ENCODE assay signal across 1 cellular context in the genomic region with DNA sequence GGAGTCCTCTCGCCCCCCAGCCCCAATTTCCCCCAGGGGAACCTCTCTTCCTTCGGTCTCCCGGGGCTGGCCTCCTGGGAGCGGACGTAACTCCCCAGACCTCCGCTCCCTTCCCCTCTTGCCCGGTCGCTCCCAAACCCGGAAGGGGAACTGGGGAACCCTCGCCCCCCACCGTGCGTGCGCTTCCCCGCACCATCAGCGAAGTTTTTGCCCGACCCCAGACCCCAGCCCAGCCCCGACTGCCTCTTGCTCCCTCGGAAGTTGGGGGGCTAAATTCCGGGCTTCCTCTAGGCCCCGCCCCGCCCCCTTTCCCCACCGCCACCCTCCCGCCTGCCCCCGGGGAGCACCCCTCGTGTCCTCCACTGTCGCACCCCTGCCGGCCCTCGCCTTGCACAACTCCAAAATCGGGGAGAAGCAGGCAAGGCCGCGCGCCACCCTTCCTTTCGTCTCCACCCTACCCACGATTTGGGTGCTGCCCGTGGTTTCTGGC.
TF ChIP-seq lines count a peak whose summit lies in the region.

No MANE protein-coding gene starts in this region.

TF ChIP-seq in GM23338, 12 proteins besides CTCF, POLR2A, EP300 and RAD21 (continued from another document):
- TF ChIP-seq, protein P1, sequence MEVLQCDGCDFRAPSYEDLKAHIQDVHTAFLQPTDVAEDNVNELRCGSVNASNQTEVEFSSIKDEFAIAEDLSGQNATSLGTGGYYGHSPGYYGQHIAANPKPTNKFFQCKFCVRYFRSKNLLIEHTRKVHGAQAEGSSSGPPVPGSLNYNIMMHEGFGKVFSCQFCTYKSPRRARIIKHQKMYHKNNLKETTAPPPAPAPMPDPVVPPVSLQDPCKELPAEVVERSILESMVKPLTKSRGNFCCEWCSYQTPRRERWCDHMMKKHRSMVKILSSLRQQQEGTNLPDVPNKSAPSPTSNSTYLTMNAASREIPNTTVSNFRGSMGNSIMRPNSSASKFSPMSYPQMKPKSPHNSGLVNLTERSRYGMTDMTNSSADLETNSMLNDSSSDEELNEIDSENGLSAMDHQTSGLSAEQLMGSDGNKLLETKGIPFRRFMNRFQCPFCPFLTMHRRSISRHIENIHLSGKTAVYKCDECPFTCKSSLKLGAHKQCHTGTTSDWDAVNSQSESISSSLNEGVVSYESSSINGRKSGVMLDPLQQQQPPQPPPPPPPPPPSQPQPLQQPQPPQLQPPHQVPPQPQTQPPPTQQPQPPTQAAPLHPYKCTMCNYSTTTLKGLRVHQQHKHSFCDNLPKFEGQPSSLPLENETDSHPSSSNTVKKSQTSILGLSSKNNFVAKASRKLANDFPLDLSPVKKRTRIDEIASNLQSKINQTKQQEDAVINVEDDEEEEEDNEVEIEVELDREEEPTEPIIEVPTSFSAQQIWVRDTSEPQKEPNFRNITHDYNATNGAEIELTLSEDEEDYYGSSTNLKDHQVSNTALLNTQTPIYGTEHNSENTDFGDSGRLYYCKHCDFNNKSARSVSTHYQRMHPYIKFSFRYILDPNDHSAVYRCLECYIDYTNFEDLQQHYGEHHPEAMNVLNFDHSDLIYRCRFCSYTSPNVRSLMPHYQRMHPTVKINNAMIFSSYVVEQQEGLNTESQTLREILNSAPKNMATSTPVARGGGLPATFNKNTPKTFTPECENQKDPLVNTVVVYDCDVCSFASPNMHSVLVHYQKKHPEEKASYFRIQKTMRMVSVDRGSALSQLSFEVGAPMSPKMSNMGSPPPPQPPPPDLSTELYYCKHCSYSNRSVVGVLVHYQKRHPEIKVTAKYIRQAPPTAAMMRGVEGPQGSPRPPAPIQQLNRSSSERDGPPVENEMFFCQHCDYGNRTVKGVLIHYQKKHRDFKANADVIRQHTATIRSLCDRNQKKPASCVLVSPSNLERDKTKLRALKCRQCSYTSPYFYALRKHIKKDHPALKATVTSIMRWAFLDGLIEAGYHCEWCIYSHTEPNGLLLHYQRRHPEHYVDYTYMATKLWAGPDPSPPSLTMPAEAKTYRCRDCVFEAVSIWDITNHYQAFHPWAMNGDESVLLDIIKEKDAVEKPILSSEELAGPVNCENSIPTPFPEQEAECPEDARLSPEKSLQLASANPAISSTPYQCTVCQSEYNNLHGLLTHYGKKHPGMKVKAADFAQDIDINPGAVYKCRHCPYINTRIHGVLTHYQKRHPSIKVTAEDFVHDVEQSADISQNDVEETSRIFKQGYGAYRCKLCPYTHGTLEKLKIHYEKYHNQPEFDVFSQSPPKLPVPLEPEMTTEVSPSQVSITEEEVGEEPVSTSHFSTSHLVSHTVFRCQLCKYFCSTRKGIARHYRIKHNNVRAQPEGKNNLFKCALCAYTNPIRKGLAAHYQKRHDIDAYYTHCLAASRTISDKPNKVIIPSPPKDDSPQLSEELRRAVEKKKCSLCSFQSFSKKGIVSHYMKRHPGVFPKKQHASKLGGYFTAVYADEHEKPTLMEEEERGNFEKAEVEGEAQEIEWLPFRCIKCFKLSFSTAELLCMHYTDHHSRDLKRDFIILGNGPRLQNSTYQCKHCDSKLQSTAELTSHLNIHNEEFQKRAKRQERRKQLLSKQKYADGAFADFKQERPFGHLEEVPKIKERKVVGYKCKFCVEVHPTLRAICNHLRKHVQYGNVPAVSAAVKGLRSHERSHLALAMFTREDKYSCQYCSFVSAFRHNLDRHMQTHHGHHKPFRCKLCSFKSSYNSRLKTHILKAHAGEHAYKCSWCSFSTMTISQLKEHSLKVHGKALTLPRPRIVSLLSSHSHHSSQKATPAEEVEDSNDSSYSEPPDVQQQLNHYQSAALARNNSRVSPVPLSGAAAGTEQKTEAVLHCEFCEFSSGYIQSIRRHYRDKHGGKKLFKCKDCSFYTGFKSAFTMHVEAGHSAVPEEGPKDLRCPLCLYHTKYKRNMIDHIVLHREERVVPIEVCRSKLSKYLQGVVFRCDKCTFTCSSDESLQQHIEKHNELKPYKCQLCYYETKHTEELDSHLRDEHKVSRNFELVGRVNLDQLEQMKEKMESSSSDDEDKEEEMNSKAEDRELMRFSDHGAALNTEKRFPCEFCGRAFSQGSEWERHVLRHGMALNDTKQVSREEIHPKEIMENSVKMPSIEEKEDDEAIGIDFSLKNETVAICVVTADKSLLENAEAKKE (CRISPR knock-in tag; IDR thresholded peaks at IDR 0.05), result no peak
- TF ChIP-seq JUNB (IDR thresholded peaks at IDR 0.05; ENCODE audit: unreplicated experiment) (no peak), CREB1 (CRISPR knock-in tag; IDR thresholded peaks at IDR 0.05; ENCODE audit: low read depth) (no peak), EZH2phosphoT487 (IDR thresholded peaks at IDR 0.05; ENCODE audit: unreplicated experiment) (no peak)
- TF ChIP-seq, protein P2, sequence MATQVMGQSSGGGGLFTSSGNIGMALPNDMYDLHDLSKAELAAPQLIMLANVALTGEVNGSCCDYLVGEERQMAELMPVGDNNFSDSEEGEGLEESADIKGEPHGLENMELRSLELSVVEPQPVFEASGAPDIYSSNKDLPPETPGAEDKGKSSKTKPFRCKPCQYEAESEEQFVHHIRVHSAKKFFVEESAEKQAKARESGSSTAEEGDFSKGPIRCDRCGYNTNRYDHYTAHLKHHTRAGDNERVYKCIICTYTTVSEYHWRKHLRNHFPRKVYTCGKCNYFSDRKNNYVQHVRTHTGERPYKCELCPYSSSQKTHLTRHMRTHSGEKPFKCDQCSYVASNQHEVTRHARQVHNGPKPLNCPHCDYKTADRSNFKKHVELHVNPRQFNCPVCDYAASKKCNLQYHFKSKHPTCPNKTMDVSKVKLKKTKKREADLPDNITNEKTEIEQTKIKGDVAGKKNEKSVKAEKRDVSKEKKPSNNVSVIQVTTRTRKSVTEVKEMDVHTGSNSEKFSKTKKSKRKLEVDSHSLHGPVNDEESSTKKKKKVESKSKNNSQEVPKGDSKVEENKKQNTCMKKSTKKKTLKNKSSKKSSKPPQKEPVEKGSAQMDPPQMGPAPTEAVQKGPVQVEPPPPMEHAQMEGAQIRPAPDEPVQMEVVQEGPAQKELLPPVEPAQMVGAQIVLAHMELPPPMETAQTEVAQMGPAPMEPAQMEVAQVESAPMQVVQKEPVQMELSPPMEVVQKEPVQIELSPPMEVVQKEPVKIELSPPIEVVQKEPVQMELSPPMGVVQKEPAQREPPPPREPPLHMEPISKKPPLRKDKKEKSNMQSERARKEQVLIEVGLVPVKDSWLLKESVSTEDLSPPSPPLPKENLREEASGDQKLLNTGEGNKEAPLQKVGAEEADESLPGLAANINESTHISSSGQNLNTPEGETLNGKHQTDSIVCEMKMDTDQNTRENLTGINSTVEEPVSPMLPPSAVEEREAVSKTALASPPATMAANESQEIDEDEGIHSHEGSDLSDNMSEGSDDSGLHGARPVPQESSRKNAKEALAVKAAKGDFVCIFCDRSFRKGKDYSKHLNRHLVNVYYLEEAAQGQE (IDR thresholded peaks at IDR 0.05; ENCODE audit: unreplicated experiment), result no peak
